ENCODE assay signal across 15 cellular contexts in the genomic region with DNA sequence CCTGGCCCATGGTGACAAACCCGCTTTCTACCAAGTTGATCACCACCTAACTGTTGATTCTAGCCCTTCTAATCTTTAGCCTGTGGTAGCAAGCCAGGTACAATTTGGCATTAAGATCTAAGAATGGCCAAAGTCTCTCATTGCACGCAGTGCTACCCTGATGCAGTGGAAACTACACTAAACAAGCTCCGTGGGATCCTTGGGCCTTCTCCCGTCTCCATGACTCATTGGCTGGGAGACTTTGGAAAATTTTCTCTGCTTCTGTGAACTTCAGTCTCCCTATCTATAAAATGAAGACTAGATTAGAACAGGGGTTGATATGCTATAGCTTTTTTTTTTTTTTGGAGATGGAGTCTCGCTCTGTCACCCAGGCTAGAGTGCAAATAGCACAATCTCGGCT.
A peak's percentile ranks its signal among the peaks of the same experiment; 100 is the strongest.
DNase-seq lines count a peak whose midpoint lies in the region; TF ChIP-seq lines count a peak whose summit lies in the region.
"Had no signal": no experiment of that assay in that cellular context is flagged by ENCODE, and none has a peak within 500 bp of the region (broad histone marks: within the 10 kb centered on the region; RNA-seq: fewer than 3 reads in every experiment).

No MANE protein-coding gene starts in this region.

- H3K4me1 ChIP-seq in SJSA1 (replicated peaks) (peaks cover 31% of the 10 kb centered on the region), fibroblast of lung (ENCODE audit: control insufficient read depth, extremely low read depth, insufficient read depth, low read length) (peaks cover 11% of the 10 kb centered on the region), skeletal muscle satellite cell (ENCODE audit: control insufficient read depth, insufficient read depth, low read length) (peaks cover 25% of the 10 kb centered on the region), Caco-2 (no peaks in the 10 kb centered on the region)

- no TSS peak for BruUV-seq in Caco-2 (replicated peaks; lab: Mats Ljungman, UMichigan)

- H2AFZ ChIP-seq in fibroblast of lung (ENCODE audit: low read length) = no peak overlapping the region

- no peaks in the 10 kb centered on the region for H3K4me1 Mint-ChIP-seq in Caco-2 (ENCODE audit: low read depth, unreplicated experiment)
- H3K4me1 Mint-ChIP-seq: CD8-positive, alpha-beta memory T cell had no signal

- H3K36me3 ChIP-seq in SJSA1 (no peaks in the 10 kb centered on the region), fibroblast of lung (ENCODE audit: control insufficient read depth, insufficient read depth, low read length) (no peaks in the 10 kb centered on the region), skeletal muscle satellite cell (ENCODE audit: insufficient read depth, low read length) (no peaks in the 10 kb centered on the region), Caco-2 (ENCODE audit: control insufficient read depth, insufficient read depth, low read length) (no peaks in the 10 kb centered on the region)

- H3K4me2 ChIP-seq in fibroblast of lung (ENCODE audit: extremely low read depth, insufficient read depth, low read length) = no peak overlapping the region
- H3K4me2 ChIP-seq in skeletal muscle satellite cell (ENCODE audit: low read length) = no peak overlapping the region

- peak overlapping the region; percentile 90 for H3K27ac ChIP-seq in SJSA1
- peak overlapping the region; percentile 89 for H3K27ac ChIP-seq in fibroblast of lung (ENCODE audit: insufficient read depth, low read length)

- H3K27ac Mint-ChIP-seq in Caco-2 (ENCODE audit: unreplicated experiment) = no peak overlapping the region

- H3K27me3 Mint-ChIP-seq in Caco-2 (ENCODE audit: insufficient read depth, unreplicated experiment) = peaks cover under 1% of the 10 kb centered on the region

- no peak for TF ChIP-seq CTCF in fibroblast of lung (conservative IDR thresholded peaks at IDR 0.05 in 1 of 2, IDR thresholded peaks at IDR 0.05 in 1 of 2; ENCODE audit: low read depth in 1 of 2, low read length in 2 of 2)
- TF ChIP-seq CTCF in Caco-2 (IDR thresholded peaks at IDR 0.05; ENCODE audit: insufficient read depth in 1 of 2, low read depth in 1 of 2, low read length in 1 of 2, severe bottlenecking in 1 of 2, unreplicated experiment in 1 of 2) = no peak
- no peak for TF ChIP-seq CTCF in GM13977 (IDR thresholded peaks at IDR 0.05; ENCODE audit: extremely low read depth, insufficient read depth, missing control alignments)

- intact Hi-C loops in Caco-2 (cut with micrococcal nuclease; ENCODE audit: unreplicated experiment) = no loop called here

- H3K4me3 ChIP-seq in SJSA1 = no peak overlapping the region
- H3K4me3 ChIP-seq in fibroblast of lung (replicated peaks in 1 of 4; ENCODE audit: control extremely low read depth in 1 of 4, insufficient read depth in 1 of 4, low read depth in 3 of 4, low read length in 4 of 4) = no peak overlapping the region
- no peak overlapping the region for H3K4me3 ChIP-seq in skeletal muscle satellite cell (ENCODE audit: low read length)
- no peak overlapping the region for H3K4me3 ChIP-seq in Caco-2 (ENCODE audit: low read depth, low read length)
- H3K4me3 ChIP-seq: K562 had no signal

- CTCF ChIA-PET in Caco-2 (lab: Charles Lee) = no interaction called here

- in situ Hi-C loops in GM13977 (cut with MboI; ENCODE audit: low pct_unique_long_range_greater_than_20kb, low sequenced_read_pairs, unreplicated experiment) = no loop called here

- POLR2A ChIA-PET in Caco-2 (lab: Charles Lee) = no interaction called here

- H3K9me3 Mint-ChIP-seq in Caco-2 (ENCODE audit: unreplicated experiment) = peaks cover 9% of the 10 kb centered on the region
- H3K9me3 Mint-ChIP-seq: CD8-positive, alpha-beta memory T cell had no signal

- no peaks in the 10 kb centered on the region for H4K20me1 ChIP-seq in fibroblast of lung (ENCODE audit: control insufficient read depth, extremely low read depth, insufficient read depth, low read length)

- peak; percentile 43 for DNase-seq in EH (ENCODE audit: low read depth)
- no peak for DNase-seq in SJSA1 (ENCODE audit: low read depth in 1 of 2, low spot score in 2 of 2)
- DNase-seq in fibroblast of lung (ENCODE audit: low read depth in 2 of 2) = peak in 1 of 2 donors; percentile 69
- DNase-seq in Caco-2 = no peak
- DNase-seq in NCI-H2171 treated with DMSO at 0.1 percent for 48 hours (lab: John Stamatoyannopoulos, UW) = no peak
- no peak for DNase-seq in NCI-H2227 treated with DMSO at 0.1 percent for 48 hours (lab: John Stamatoyannopoulos, UW)
- no peak for DNase-seq in GM13977 (ENCODE audit: low spot score)
- DNase-seq: CD8-positive, alpha-beta memory T cell; H7; NCI-H1436; NCI-H2029; NCI-H2171; NCI-H748 treated with DMSO at 0.1 percent for 48 hours had no signal

- no peaks in the 10 kb centered on the region for H3K79me2 ChIP-seq in fibroblast of lung (ENCODE audit: control insufficient read depth, insufficient read depth, low read length)

- H3K27me3 ChIP-seq in SJSA1 (replicated peaks) (no peaks in the 10 kb centered on the region), fibroblast of lung (ENCODE audit: control insufficient read depth, insufficient read depth, low read length) (no peaks in the 10 kb centered on the region), skeletal muscle satellite cell (ENCODE audit: control insufficient read depth, insufficient read depth, low read length) (no peaks in the 10 kb centered on the region), Caco-2 (replicated peaks; ENCODE audit: control insufficient read depth, insufficient read depth, low read length) (no peaks in the 10 kb centered on the region)

- H3K4me3 Mint-ChIP-seq in Caco-2 (ENCODE audit: unreplicated experiment) = no peak overlapping the region
- H3K4me3 Mint-ChIP-seq: CD8-positive, alpha-beta memory T cell had no signal

- H3K9me3 ChIP-seq in SJSA1 (replicated peaks) (no peaks in the 10 kb centered on the region), fibroblast of lung (ENCODE audit: control insufficient read depth, insufficient read depth, low read depth, low read length) (no peaks in the 10 kb centered on the region), skeletal muscle satellite cell (replicated peaks; ENCODE audit: low read length) (no peaks in the 10 kb centered on the region), Caco-2 (no peaks in the 10 kb centered on the region)

- H3K36me3 Mint-ChIP-seq in Caco-2 (ENCODE audit: insufficient read depth, unreplicated experiment) = peaks cover 2% of the 10 kb centered on the region

- H3K9ac ChIP-seq in fibroblast of lung (ENCODE audit: insufficient read depth, low read length) = no peak overlapping the region
- peak overlapping the region; percentile 75 for H3K9ac ChIP-seq in skeletal muscle satellite cell (ENCODE audit: low read depth, low read length)
